Comparison of ENCODE assay signal across 16 cellular contexts in genomic region chr22:50182176-50183081, GRCh38. TPM values are rescaled to one million over a fixed set of nuclear protein-coding genes. Genes with fewer than 3 reads are reported as not detected.
A peak's percentile ranks its signal among the peaks of the same experiment; 100 is the strongest.
DNase-seq lines count a peak whose midpoint lies in the region; ATAC-seq and TF ChIP-seq lines count a peak whose summit lies in the region.
"Had no signal": no experiment of that assay in that cellular context is flagged by ENCODE, and none has a peak within 500 bp of the region (broad histone marks: within the 10 kb centered on the region; RNA-seq: fewer than 3 reads in every experiment).

No MANE protein-coding gene starts in this region.

- intact Hi-C loops in Right ventricle myocardium inferior (cut with DNase I) = no loop called here
- intact Hi-C loops in cardiac septum (cut with DNase I) = no loop called here
- intact Hi-C loops in adrenal gland (cut with DNase I) = no loop called here
- intact Hi-C loops in right lobe of liver (cut with DNase I) = no loop called here

- H3K9me3 ChIP-seq in adrenal gland (replicated peaks in 1 of 3) = no peaks in the 10 kb centered on the region
- H3K9me3 ChIP-seq in right lobe of liver = no peaks in the 10 kb centered on the region

- no peak for TF ChIP-seq CTCF in adrenal gland (IDR thresholded peaks at IDR 0.05)
- no peak for TF ChIP-seq CTCF in right lobe of liver (IDR thresholded peaks at IDR 0.05)

- no peak overlapping the region for H3K27ac ChIP-seq in adrenal gland
- no peak overlapping the region for H3K27ac ChIP-seq in right lobe of liver
- H3K27ac ChIP-seq: hepatocyte had no signal

- H3K27me3 ChIP-seq in adrenal gland (peaks cover 7% of the 10 kb centered on the region), right lobe of liver (no peaks in the 10 kb centered on the region)
- H3K27me3 ChIP-seq: hepatocyte had no signal

- H3K4me1 ChIP-seq in adrenal gland (replicated peaks in 1 of 2) (peaks cover 0 to 20% of the 10 kb centered on the region in 2 donors), right lobe of liver (peaks cover 0 to 25% (median 6%) of the 10 kb centered on the region in 4 donors)

- no peaks in the 10 kb centered on the region for H3K36me3 ChIP-seq in adrenal gland (replicated peaks in 1 of 2)
- H3K36me3 ChIP-seq in right lobe of liver = no peaks in the 10 kb centered on the region

- 63 to 80% (median 73%) methylated on average over 12 to 31 of the region's 31 CpGs for WGBS in adrenal gland, 4 donors
- 18% methylated on average over 3 of the region's 31 CpGs for WGBS in right lobe of liver (ENCODE audit: insufficient coverage, low coverage, low lambda C conversion rate, missing lambda C conversion rate)

- TF ChIP-seq POLR2A in adrenal gland (IDR thresholded peaks at IDR 0.05) (no peak), right lobe of liver (IDR thresholded peaks at IDR 0.05) (no peak)

- ATAC-seq in Right ventricle myocardium inferior (peak; percentile 6), right lobe of liver (peak in 1 of 4 donors; percentile 41), GM21786 (IDR thresholded peaks at IDR 0.05; ENCODE audit: unreplicated experiment) (no peak), HG03442 (IDR thresholded peaks at IDR 0.05; ENCODE audit: unreplicated experiment) (no peak)
- ATAC-seq: HCT116; stimulated activated naive CD8-positive, alpha-beta T cell treated with anti-CD3 and anti-CD28 coated beads, Interleukin-15, Interleukin-2, amounts not matched to agents 100 U/mL and 50 U/mL, for 24 hours had no signal

- H3K4me3 ChIP-seq in adrenal gland (no peak overlapping the region), right lobe of liver (no peak overlapping the region)
- H3K4me3 ChIP-seq: hepatocyte had no signal

- DNase-seq in Right ventricle myocardium inferior (ENCODE audit: missing footprints) (peak; percentile 55), cardiac septum (ENCODE audit: low spot score) (no peak), adrenal gland (peak in 4 of 7 donors; percentile 35 to 57 (median 46)), right lobe of liver (peak in 2 of 3 donors; percentile 59 to 81), Ammon's horn (ENCODE audit: low spot score) (no peak), ecto neural progenitor cell (ENCODE audit: low spot score) (no peak)
- DNase-seq: activated naive CD4-positive, alpha-beta T cell treated with anti-CD3 and anti-CD28 coated beads for 36 hours; foreskin fibroblast; midbrain; NCI-H146; stimulated activated naive CD8-positive, alpha-beta T cell treated with anti-CD3 and anti-CD28 coated beads, Interleukin-15, Interleukin-2, amounts not matched to agents 100 U/mL and 50 U/mL, for 24 hours had no signal

RNA-seq across cellular contexts. Expression of gene TRABD, which starts 3.3 kb away (rescaled TPM):
- total RNA-seq in Right ventricle myocardium inferior (22.3 TPM), cardiac septum (20.1 TPM), adrenal gland (10 to 100 TPM; 13.5 to 46.8 (median 28.9) TPM), right lobe of liver (10 to 100 TPM; 18.9 to 30.2 (median 22.8) TPM)
- polyA plus RNA-seq in adrenal gland = 10 to 100 TPM in 2 of 3 donors, 1 to 10 TPM in 1; 3.0 to 79.0 (median 48.9) TPM

RNA-seq across cellular contexts. Expression of gene PANX2, which starts 11.9 kb away (rescaled TPM):
- total RNA-seq in Right ventricle myocardium inferior (0.43 TPM), cardiac septum (0.30 TPM), adrenal gland (1 to 10 TPM in 2 of 8 donors, under 1 TPM in 6; 0.26 to 2.6 (median 0.61) TPM), right lobe of liver (10 to 100 TPM in 1 of 6 experiments, 1 to 10 TPM in 5; 3.9 to 12.3 (median 7.2) TPM)
- polyA plus RNA-seq in adrenal gland = 1 to 10 TPM in 2 of 3 donors, under 1 TPM in 1; 0.22 to 4.1 (median 2.0) TPM
- total RNA-seq: renal cortical epithelial cell had no signal

RNA-seq across cellular contexts. Expression of gene SELENOO, which starts 18.4 kb away (rescaled TPM):
- total RNA-seq in Right ventricle myocardium inferior (15.5 TPM), cardiac septum (12.7 TPM), adrenal gland (10 to 100 TPM; 28.2 to 52.0 (median 33.9) TPM), right lobe of liver (10 to 100 TPM; 51.1 to 67.8 (median 59.2) TPM)
- polyA plus RNA-seq in adrenal gland = 10 to 100 TPM in 2 of 3 donors, 1 to 10 TPM in 1; 1.9 to 89.0 (median 73.5) TPM

Comparison
In these comparisons a context has a peak if more than half of its experiments do, and no peak if none do; other contexts are left out.
1. DNase-seq: peak in Right ventricle myocardium inferior (single experiment), adrenal gland (4 of 7) and right lobe of liver (2 of 3); none in cardiac septum (single experiment), Ammon's horn (single experiment) and ecto neural progenitor cell (single experiment).